In genomic region chr11:128052912-128053641, GRCh38 we compare ENCODE assay signal across 1 cellular context.
TF ChIP-seq lines count a peak whose summit lies in the region.

No MANE protein-coding gene starts in this region.

TF ChIP-seq in HEK293, 187 proteins besides CTCF, POLR2A, EP300 and RAD21 (continued from another document):
- TF ChIP-seq ZNF639 (tag by site-specific recombination; IDR thresholded peaks at IDR 0.05) (0 out of 2 replicates have a peak, but pooled peaks have one; percentile 40), ZBTB7A (tag by site-specific recombination; IDR thresholded peaks at IDR 0.05; ENCODE audit: low read depth) (no peak), ZNF433 (tag by site-specific recombination; IDR thresholded peaks at IDR 0.05; ENCODE audit: low read depth) (no peak), KLF8 (tag by site-specific recombination; IDR thresholded peaks at IDR 0.05) (peak; percentile 39; the same call in 1 of the 2 replicates), ZBTB17 (tag by site-specific recombination; IDR thresholded peaks at IDR 0.05) (peak; percentile 38; the same call in 1 of the 2 replicates), FEZF1 (tag by site-specific recombination; IDR thresholded peaks at IDR 0.05) (peak; percentile 47; the same call in 1 of the 2 replicates), ZNF302 (tag by site-specific recombination; IDR thresholded peaks at IDR 0.05; ENCODE audit: low read depth) (no peak), ZNF518A (tag by site-specific recombination; conservative IDR thresholded peaks at IDR 0.05; ENCODE audit: low read depth) (0 out of 2 replicates have a peak, but pooled peaks have one; percentile 45), TRIM28 (IDR thresholded peaks at IDR 0.05; ENCODE audit: borderline replicate concordance, low read length) (peak; percentile 51; the same call in 1 of the 2 replicates), KLF17 (tag by site-specific recombination; IDR thresholded peaks at IDR 0.05) (no peak), ZNF366 (tag by site-specific recombination; conservative IDR thresholded peaks at IDR 0.05) (0 out of 2 replicates have a peak, but pooled peaks have one; percentile 14), ZNF747 (tag by site-specific recombination; IDR thresholded peaks at IDR 0.05) (no peak), SP7 (tag by site-specific recombination; IDR thresholded peaks at IDR 0.05) (peak; percentile 63), HOXC10 (CRISPR knock-in tag; IDR thresholded peaks at IDR 0.05) (no peak), OVOL3 (tag by site-specific recombination; IDR thresholded peaks at IDR 0.05) (peak; percentile 43; the same call in 1 of the 2 replicates), ZNF280C (tag by site-specific recombination; IDR thresholded peaks at IDR 0.05) (no peak), WT1 (tag by site-specific recombination; IDR thresholded peaks at IDR 0.05) (peak; percentile 89), ZNF10 (tag by site-specific recombination; IDR thresholded peaks at IDR 0.05) (0 out of 2 replicates have a peak, but pooled peaks have one; percentile 16), TCF7L2 (IDR thresholded peaks at IDR 0.05; ENCODE audit: borderline replicate concordance, low read depth, low read length) (0 out of 2 replicates have a peak, but pooled peaks have one; percentile 29)
